ENCODE assay signal across 1 cellular context in genomic region chr11:17790453-17790852, GRCh38.
A peak's percentile ranks its signal among the peaks of the same experiment; 100 is the strongest.
TF ChIP-seq lines count a peak whose summit lies in the region.

No MANE protein-coding gene starts in this region.

TF ChIP-seq in IMR-90, 13 proteins besides CTCF, POLR2A, EP300 and RAD21 (continued from another document):
- no peak for TF ChIP-seq RFX5 (IDR thresholded peaks at IDR 0.05; ENCODE audit: low read depth, low read length)
- peak; percentile 97 for TF ChIP-seq FOS (IDR thresholded peaks at IDR 0.05; ENCODE audit: low read depth, low read length)
- no peak for TF ChIP-seq MAZ (IDR thresholded peaks at IDR 0.05; ENCODE audit: borderline replicate concordance, low read depth, low read length)
- TF ChIP-seq USF2 (IDR thresholded peaks at IDR 0.05; ENCODE audit: low read depth, low read length), result no peak
- no peak for TF ChIP-seq ELK1 (IDR thresholded peaks at IDR 0.05; ENCODE audit: borderline replicate concordance, low read depth, low read length)
